In genomic region chr1:198031086-198031485, GRCh38 we compare ENCODE assay signal across 24 cellular contexts.
DNase-seq lines count a peak whose midpoint lies in the region; ATAC-seq, FAIRE-seq and TF ChIP-seq lines count a peak whose summit lies in the region.
"Had no signal": no experiment of that assay in that cellular context is flagged by ENCODE, and none has a peak within 500 bp of the region (broad histone marks: within the 10 kb centered on the region; RNA-seq: fewer than 3 reads in every experiment).

No MANE protein-coding gene starts in this region.

- peak overlapping the region in 2 of 3 donors; percentile 36 to 49 for H3K4me3 ChIP-seq in liver (ENCODE audit: low read depth in 1 of 3, low read length in 3 of 3)
- H3K4me3 ChIP-seq in HepG2 (replicated peaks in 1 of 3; ENCODE audit: insufficient read depth in 1 of 3, low read depth in 2 of 3, low read length in 3 of 3), result no peak overlapping the region
- no peak overlapping the region for H3K4me3 ChIP-seq in KMS-11 (IDR thresholded peaks at IDR 0.05; ENCODE audit: insufficient read depth, low read depth, low read length)
- no peak overlapping the region for H3K4me3 ChIP-seq in prostate gland
- H3K4me3 ChIP-seq: A549, BLaER1, GM12878, HAP-1 had no signal

- TF ChIP-seq EP300 in HepG2 (IDR thresholded peaks at IDR 0.05; ENCODE audit: low read depth in 2 of 2, low read length in 2 of 2), result no peak
- TF ChIP-seq EP300 in HepG2 (CRISPR knock-in tag; IDR thresholded peaks at IDR 0.05; ENCODE audit: borderline replicate concordance), result no peak

- ATAC-seq in HepG2, result no peak
- ATAC-seq in left lobe of liver, result peak; percentile 79
- no peak for ATAC-seq in stimulated activated naive CD8-positive, alpha-beta T cell treated with anti-CD3 and anti-CD28 coated beads, Interleukin-15, Interleukin-2, amounts not matched to agents 100 U/mL and 50 U/mL, for 24 hours
- ATAC-seq: A549; CD8-positive, alpha-beta T cell; GM12878 had no signal

- H2AFZ ChIP-seq in HepG2 (ENCODE audit: low read length), result no peak overlapping the region
- H2AFZ ChIP-seq in KMS-11 (ENCODE audit: low read depth), result peak overlapping the region; percentile 10; the same call in 1 of the 2 replicates

- TF ChIP-seq POLR2A in HepG2 (IDR thresholded peaks at IDR 0.05; ENCODE audit: insufficient read depth in 1 of 2, low read depth in 2 of 2, low read length in 2 of 2), result no peak
- TF ChIP-seq POLR2A in prostate gland (IDR thresholded peaks at IDR 0.05), result no peak

- no peak for FAIRE-seq in HepG2 (lab: Jason Lieb, UNC)
- FAIRE-seq: A549, GM19239, H54 had no signal

- H4K20me1 ChIP-seq in HepG2 (ENCODE audit: insufficient read depth, low read length) (no peaks in the 10 kb centered on the region), KMS-11 (ENCODE audit: insufficient read depth) (no peaks in the 10 kb centered on the region)
- H4K20me1 ChIP-seq: BLaER1 had no signal

- H3K9ac ChIP-seq in liver (ENCODE audit: low read depth in 1 of 2, low read length in 2 of 2), result no peak overlapping the region
- no peak overlapping the region for H3K9ac ChIP-seq in HepG2 (ENCODE audit: insufficient read depth, low read depth, low read length)
- H3K9ac ChIP-seq in KMS-11, result no peak overlapping the region
- H3K9ac ChIP-seq: BLaER1 had no signal

- H3K9me3 ChIP-seq in liver (ENCODE audit: control insufficient read depth in 4 of 4, low read length in 3 of 4) (no peaks in the 10 kb centered on the region), HepG2 (ENCODE audit: low read length) (no peaks in the 10 kb centered on the region), prostate gland (no peaks in the 10 kb centered on the region)
- H3K9me3 ChIP-seq: A549, BLaER1, Caco-2, HAP-1 had no signal

- intact Hi-C loops in HepG2 (cut with micrococcal nuclease; ENCODE audit: unreplicated experiment), result no loop called here
- intact Hi-C loops in prostate gland (cut with DNase I), result no loop called here

- CTCF ChIA-PET in HepG2 (lab: Yijun Ruan, JAX; ENCODE audit: low intra/inter-chr PET ratio, low total read pairs), result no interaction called here

- H3K4me1 ChIP-seq in liver (ENCODE audit: control insufficient read depth in 4 of 4, insufficient read depth in 4 of 4, low read length in 3 of 4) (peaks cover 0 to 21% (median 12%) of the 10 kb centered on the region in 4 donors), HepG2 (ENCODE audit: insufficient read depth, low read length) (no peaks in the 10 kb centered on the region), KMS-11 (ENCODE audit: low read depth, poor library complexity, severe bottlenecking) (peaks cover 17% of the 10 kb centered on the region), prostate gland (replicated peaks) (no peaks in the 10 kb centered on the region)
- H3K4me1 ChIP-seq: A549, BLaER1, Caco-2, HAP-1 had no signal

- no peaks in the 10 kb centered on the region for H3K36me3 ChIP-seq in liver (ENCODE audit: control insufficient read depth in 4 of 4, insufficient read depth in 3 of 4, low read depth in 1 of 4, low read length in 3 of 4)
- H3K36me3 ChIP-seq in HepG2 (replicated peaks in 1 of 2; ENCODE audit: control insufficient read depth in 1 of 2, insufficient read depth in 2 of 2, low read length in 2 of 2), result no peaks in the 10 kb centered on the region
- no peaks in the 10 kb centered on the region for H3K36me3 ChIP-seq in KMS-11 (ENCODE audit: insufficient read depth)
- H3K36me3 ChIP-seq in prostate gland, result no peaks in the 10 kb centered on the region
- H3K36me3 ChIP-seq: BLaER1, HAP-1 had no signal

- in situ Hi-C loops in HepG2 (cut with HindIII; ENCODE audit: extremely low pct_ligation_motif_present, low pct_unique_long_range_greater_than_20kb), result no loop called here

- peak overlapping the region; percentile 26 to 67 for H3K27ac ChIP-seq in liver (ENCODE audit: low read depth in 1 of 2, low read length in 2 of 2)
- H3K27ac ChIP-seq in HepG2 (ENCODE audit: extremely low read length, insufficient read depth, low read length), result no peak overlapping the region
- no peak overlapping the region for H3K27ac ChIP-seq in KMS-11
- no peak overlapping the region for H3K27ac ChIP-seq in prostate gland
- H3K27ac ChIP-seq: A549, BLaER1, C4-2B had no signal

- H3K4me2 ChIP-seq in HepG2 (ENCODE audit: low read depth, low read length), result no peak overlapping the region
- H3K4me2 ChIP-seq in KMS-11, result peak overlapping the region; percentile 9; the same call in 1 of the 2 replicates
- H3K4me2 ChIP-seq: A549, BLaER1 had no signal

- POLR2A ChIA-PET in HepG2 (lab: Yijun Ruan, JAX), result no interaction called here

- BruUV-seq in HepG2 (replicated peaks; lab: Mats Ljungman, UMichigan), result no TSS peak

- no peak for TF ChIP-seq RAD21 in liver (IDR thresholded peaks at IDR 0.05)
- TF ChIP-seq RAD21 in HepG2 (CRISPR knock-in tag; IDR thresholded peaks at IDR 0.05), result no peak

- DNase-seq in HepG2 (ENCODE audit: low spot score) (no peak), left lobe of liver (ENCODE audit: low spot score) (no peak), renal cortical epithelial cell (ENCODE audit: low read depth) (peak; percentile 33), activated gamma-delta T cell (lab: John Stamatoyannopoulos, UW) (no peak), prostate gland (ENCODE audit: low spot score) (no peak)
- no peak for DNase-seq in stimulated activated naive CD8-positive, alpha-beta T cell treated with anti-CD3 and anti-CD28 coated beads, Interleukin-15, Interleukin-2, amounts not matched to agents 100 U/mL and 50 U/mL, for 24 hours
- DNase-seq: 8988T; Caco-2; CD4-positive, CD25-positive, alpha-beta regulatory T cell; CD8-positive, alpha-beta T cell; DMS 273 treated with DMSO at 0.1 percent for 48 hours; DMS79; GDM1; GOT3; HFFc6 had no signal

- TF ChIP-seq CTCF in liver (IDR thresholded peaks at IDR 0.05; ENCODE audit: low read depth, low read length, missing input control) (no peak), HepG2 (CRISPR knock-in tag; IDR thresholded peaks at IDR 0.05) (no peak), KMS-11 (conservative IDR thresholded peaks at IDR 0.05; ENCODE audit: low read depth, low read length) (no peak), prostate gland (IDR thresholded peaks at IDR 0.05) (no peak)

- H3K79me2 ChIP-seq in HepG2 (ENCODE audit: insufficient read depth, low read length), result no peaks in the 10 kb centered on the region
- H3K79me2 ChIP-seq in KMS-11 (ENCODE audit: insufficient read depth, low read depth), result no peaks in the 10 kb centered on the region

- no peaks in the 10 kb centered on the region for H3K27me3 ChIP-seq in liver (ENCODE audit: control insufficient read depth in 4 of 4, insufficient read depth in 4 of 4, low read length in 3 of 4)
- H3K27me3 ChIP-seq in HepG2 (ENCODE audit: control insufficient read depth in 1 of 2, insufficient read depth in 2 of 2, low read length in 2 of 2), result no peaks in the 10 kb centered on the region
- no peaks in the 10 kb centered on the region for H3K27me3 ChIP-seq in KMS-11 (ENCODE audit: insufficient read depth, low read depth)
- no peaks in the 10 kb centered on the region for H3K27me3 ChIP-seq in prostate gland (replicated peaks; ENCODE audit: insufficient read depth)
- H3K27me3 ChIP-seq: BLaER1 had no signal

TF ChIP-seq in liver, 16 proteins besides CTCF, POLR2A, EP300 and RAD21 (continues in another document):
- no peak for TF ChIP-seq HNF4G (IDR thresholded peaks at IDR 0.05)
- TF ChIP-seq TAF1 (conservative IDR thresholded peaks at IDR 0.05), result no peak

TF ChIP-seq in HepG2, 621 proteins besides CTCF, POLR2A, EP300 and RAD21:
- TF ChIP-seq ZFP37 (CRISPR knock-in tag; IDR thresholded peaks at IDR 0.05; ENCODE audit: borderline replicate concordance), result no peak
- no peak for TF ChIP-seq FUBP1 (CRISPR knock-in tag; IDR thresholded peaks at IDR 0.05; ENCODE audit: borderline replicate concordance)
- no peak for TF ChIP-seq XRCC5 (optimal IDR thresholded peaks at IDR 0.05; ENCODE audit: low read length)
- no peak for TF ChIP-seq MZF1 (CRISPR knock-in tag; IDR thresholded peaks at IDR 0.05; ENCODE audit: borderline replicate concordance)
- no peak for TF ChIP-seq KLF6 (CRISPR knock-in tag; IDR thresholded peaks at IDR 0.05)
- no peak for TF ChIP-seq MTF1 (CRISPR knock-in tag; IDR thresholded peaks at IDR 0.05)

Comparison
In these comparisons a context has a peak if more than half of its experiments do, and no peak if none do; other contexts are left out.
1. H3K27ac ChIP-seq: peak in liver (2 of 2); none in HepG2 (single experiment), KMS-11 (single experiment) and prostate gland (0 of 2).
2. H3K4me3 ChIP-seq: peak in liver (2 of 3); none in HepG2 (0 of 3), KMS-11 (single experiment) and prostate gland (0 of 2).